ENCODE assay signal across 1 cellular context in genomic region chr9:27377811-27378345, GRCh38.
TF ChIP-seq lines count a peak whose summit lies in the region.

No MANE protein-coding gene starts in this region.

TF ChIP-seq in GM12878, 131 proteins besides CTCF, POLR2A, EP300 and RAD21 (continued from another document and continues in another):
- TF ChIP-seq E4F1 (IDR thresholded peaks at IDR 0.05; ENCODE audit: borderline replicate concordance, partially characterized antibody) (no peak), MEF2A (IDR thresholded peaks at IDR 0.05; ENCODE audit: insufficient read depth, low read depth, low read length) (0 out of 2 replicates have a peak, but pooled peaks have one; percentile 41), SIN3A (IDR thresholded peaks at IDR 0.05; ENCODE audit: low read depth, low read length) (no peak), STAT1 (conservative IDR thresholded peaks at IDR 0.05) (no peak), IRF4 (IDR thresholded peaks at IDR 0.05; ENCODE audit: low read depth, low read length) (peak; percentile 61; the same call in 1 of the 2 replicates), ASH2L (IDR thresholded peaks at IDR 0.05; ENCODE audit: borderline replicate concordance, low read depth) (no peak), NR2F1 (conservative IDR thresholded peaks at IDR 0.05) (peak; percentile 91), SUPT20H (IDR thresholded peaks at IDR 0.05; ENCODE audit: borderline replicate concordance, control insufficient read depth, low read depth, low read length) (no peak), TCF12 (IDR thresholded peaks at IDR 0.05; ENCODE audit: low read depth, low read length) (peak; percentile 22; the same call in 1 of the 2 replicates), ATF3 (IDR thresholded peaks at IDR 0.05; ENCODE audit: borderline replicate concordance, extremely low read depth, low read depth, low read length) (no peak), SMARCA5 (IDR thresholded peaks at IDR 0.05) (no peak), EED (IDR thresholded peaks at IDR 0.05; ENCODE audit: low read depth) (no peak), CREM (IDR thresholded peaks at IDR 0.05; ENCODE audit: low read depth) (peak; percentile 60), E2F8 (IDR thresholded peaks at IDR 0.05; ENCODE audit: low read depth, partially characterized antibody) (no peak), REST (IDR thresholded peaks at IDR 0.05; ENCODE audit: low read depth, low read length) (no peak), CEBPZ (IDR thresholded peaks at IDR 0.05; ENCODE audit: low read depth, low read length) (no peak), ZBTB11 (CRISPR knock-in tag; IDR thresholded peaks at IDR 0.05) (no peak), FOXM1 (IDR thresholded peaks at IDR 0.05; ENCODE audit: low read depth, low read length) (no peak), HDAC6 (IDR thresholded peaks at IDR 0.05; ENCODE audit: unreplicated experiment) (no peak), NR2C1 (IDR thresholded peaks at IDR 0.05) (peak; percentile 59; the same call in 1 of the 2 replicates), SPI1 (IDR thresholded peaks at IDR 0.05; ENCODE audit: borderline replicate concordance, insufficient read depth, low read depth, low read length) (peak; percentile 92), BRCA1 (IDR thresholded peaks at IDR 0.05; ENCODE audit: low read depth, low read length) (no peak), SIX5 (IDR thresholded peaks at IDR 0.05; ENCODE audit: low read depth, low read length, severe bottlenecking) (no peak), NR2C2 (IDR thresholded peaks at IDR 0.05; ENCODE audit: borderline replicate concordance, control insufficient read depth, insufficient read length, low read depth) (no peak), SKIL (IDR thresholded peaks at IDR 0.05; ENCODE audit: low read depth, poor library complexity, severe bottlenecking) (peak; percentile 58), RELB (IDR thresholded peaks at IDR 0.05; ENCODE audit: low read depth) (0 out of 2 replicates have a peak, but pooled peaks have one; percentile 28), RBBP5 (conservative IDR thresholded peaks at IDR 0.05) (no peak), MEF2B (IDR thresholded peaks at IDR 0.05; ENCODE audit: partially characterized antibody, poor library complexity, severe bottlenecking) (no peak), MAX (IDR thresholded peaks at IDR 0.05; ENCODE audit: low read depth, low read length) (no peak), EGR1 (IDR thresholded peaks at IDR 0.05; ENCODE audit: borderline replicate concordance in 1 of 2, low read depth in 2 of 2, low read length in 2 of 2) (no peak), SUZ12 (IDR thresholded peaks at IDR 0.05; ENCODE audit: unreplicated experiment) (no peak), SMAD1 (IDR thresholded peaks at IDR 0.05; ENCODE audit: low read depth, partially characterized antibody) (no peak), TCF7 (IDR thresholded peaks at IDR 0.05; ENCODE audit: borderline replicate concordance) (no peak; the same call in 1 of the 2 replicates), HCFC1 (IDR thresholded peaks at IDR 0.05; ENCODE audit: low read length) (no peak), HDAC2 (IDR thresholded peaks at IDR 0.05) (no peak), ZNF207 (IDR thresholded peaks at IDR 0.05; ENCODE audit: borderline replicate concordance) (no peak), NFXL1 (IDR thresholded peaks at IDR 0.05; ENCODE audit: borderline replicate concordance) (no peak), NBN (IDR thresholded peaks at IDR 0.05) (peak; percentile 50; the same call in 1 of the 2 replicates), LARP7 (IDR thresholded peaks at IDR 0.05) (no peak), YY1 (IDR thresholded peaks at IDR 0.05; ENCODE audit: low read depth, low read length) (no peak), ZNF274 (IDR thresholded peaks at IDR 0.05; ENCODE audit: insufficient read depth, insufficient read length) (no peak)
